Comparison of ENCODE assay signal across 1 cellular context in the genomic region with DNA sequence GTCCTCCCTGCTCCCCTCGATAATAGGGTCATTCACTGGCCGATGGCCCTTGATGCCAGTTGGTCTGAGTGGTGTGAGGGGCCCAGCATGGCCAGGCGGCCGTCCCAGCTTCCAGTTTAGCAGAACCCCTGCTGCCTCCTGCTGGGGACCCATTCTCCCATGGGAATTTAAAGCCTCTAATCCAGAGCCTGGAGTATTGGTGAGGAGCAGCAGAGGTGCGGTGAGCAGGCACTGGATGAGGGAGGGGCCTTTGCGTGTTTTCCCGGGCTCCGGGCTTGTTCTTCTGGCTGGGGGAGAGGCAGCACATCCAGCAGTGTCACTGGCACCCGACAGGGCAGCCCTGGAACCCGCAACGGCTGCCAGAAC.
TF ChIP-seq lines count a peak whose summit lies in the region.

No MANE protein-coding gene starts in this region.

TF ChIP-seq in GM23338, 12 proteins besides CTCF, POLR2A, EP300 and RAD21 (continued from another document):
- TF ChIP-seq, protein P1, sequence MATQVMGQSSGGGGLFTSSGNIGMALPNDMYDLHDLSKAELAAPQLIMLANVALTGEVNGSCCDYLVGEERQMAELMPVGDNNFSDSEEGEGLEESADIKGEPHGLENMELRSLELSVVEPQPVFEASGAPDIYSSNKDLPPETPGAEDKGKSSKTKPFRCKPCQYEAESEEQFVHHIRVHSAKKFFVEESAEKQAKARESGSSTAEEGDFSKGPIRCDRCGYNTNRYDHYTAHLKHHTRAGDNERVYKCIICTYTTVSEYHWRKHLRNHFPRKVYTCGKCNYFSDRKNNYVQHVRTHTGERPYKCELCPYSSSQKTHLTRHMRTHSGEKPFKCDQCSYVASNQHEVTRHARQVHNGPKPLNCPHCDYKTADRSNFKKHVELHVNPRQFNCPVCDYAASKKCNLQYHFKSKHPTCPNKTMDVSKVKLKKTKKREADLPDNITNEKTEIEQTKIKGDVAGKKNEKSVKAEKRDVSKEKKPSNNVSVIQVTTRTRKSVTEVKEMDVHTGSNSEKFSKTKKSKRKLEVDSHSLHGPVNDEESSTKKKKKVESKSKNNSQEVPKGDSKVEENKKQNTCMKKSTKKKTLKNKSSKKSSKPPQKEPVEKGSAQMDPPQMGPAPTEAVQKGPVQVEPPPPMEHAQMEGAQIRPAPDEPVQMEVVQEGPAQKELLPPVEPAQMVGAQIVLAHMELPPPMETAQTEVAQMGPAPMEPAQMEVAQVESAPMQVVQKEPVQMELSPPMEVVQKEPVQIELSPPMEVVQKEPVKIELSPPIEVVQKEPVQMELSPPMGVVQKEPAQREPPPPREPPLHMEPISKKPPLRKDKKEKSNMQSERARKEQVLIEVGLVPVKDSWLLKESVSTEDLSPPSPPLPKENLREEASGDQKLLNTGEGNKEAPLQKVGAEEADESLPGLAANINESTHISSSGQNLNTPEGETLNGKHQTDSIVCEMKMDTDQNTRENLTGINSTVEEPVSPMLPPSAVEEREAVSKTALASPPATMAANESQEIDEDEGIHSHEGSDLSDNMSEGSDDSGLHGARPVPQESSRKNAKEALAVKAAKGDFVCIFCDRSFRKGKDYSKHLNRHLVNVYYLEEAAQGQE (IDR thresholded peaks at IDR 0.05; ENCODE audit: unreplicated experiment), result no peak
- no peak for TF ChIP-seq EZH2 (IDR thresholded peaks at IDR 0.05; ENCODE audit: low read depth, unreplicated experiment)
- no peak for TF ChIP-seq JUNB (IDR thresholded peaks at IDR 0.05; ENCODE audit: unreplicated experiment)
- no peak for TF ChIP-seq STAT1 (IDR thresholded peaks at IDR 0.05; ENCODE audit: unreplicated experiment)
- TF ChIP-seq, protein P2, sequence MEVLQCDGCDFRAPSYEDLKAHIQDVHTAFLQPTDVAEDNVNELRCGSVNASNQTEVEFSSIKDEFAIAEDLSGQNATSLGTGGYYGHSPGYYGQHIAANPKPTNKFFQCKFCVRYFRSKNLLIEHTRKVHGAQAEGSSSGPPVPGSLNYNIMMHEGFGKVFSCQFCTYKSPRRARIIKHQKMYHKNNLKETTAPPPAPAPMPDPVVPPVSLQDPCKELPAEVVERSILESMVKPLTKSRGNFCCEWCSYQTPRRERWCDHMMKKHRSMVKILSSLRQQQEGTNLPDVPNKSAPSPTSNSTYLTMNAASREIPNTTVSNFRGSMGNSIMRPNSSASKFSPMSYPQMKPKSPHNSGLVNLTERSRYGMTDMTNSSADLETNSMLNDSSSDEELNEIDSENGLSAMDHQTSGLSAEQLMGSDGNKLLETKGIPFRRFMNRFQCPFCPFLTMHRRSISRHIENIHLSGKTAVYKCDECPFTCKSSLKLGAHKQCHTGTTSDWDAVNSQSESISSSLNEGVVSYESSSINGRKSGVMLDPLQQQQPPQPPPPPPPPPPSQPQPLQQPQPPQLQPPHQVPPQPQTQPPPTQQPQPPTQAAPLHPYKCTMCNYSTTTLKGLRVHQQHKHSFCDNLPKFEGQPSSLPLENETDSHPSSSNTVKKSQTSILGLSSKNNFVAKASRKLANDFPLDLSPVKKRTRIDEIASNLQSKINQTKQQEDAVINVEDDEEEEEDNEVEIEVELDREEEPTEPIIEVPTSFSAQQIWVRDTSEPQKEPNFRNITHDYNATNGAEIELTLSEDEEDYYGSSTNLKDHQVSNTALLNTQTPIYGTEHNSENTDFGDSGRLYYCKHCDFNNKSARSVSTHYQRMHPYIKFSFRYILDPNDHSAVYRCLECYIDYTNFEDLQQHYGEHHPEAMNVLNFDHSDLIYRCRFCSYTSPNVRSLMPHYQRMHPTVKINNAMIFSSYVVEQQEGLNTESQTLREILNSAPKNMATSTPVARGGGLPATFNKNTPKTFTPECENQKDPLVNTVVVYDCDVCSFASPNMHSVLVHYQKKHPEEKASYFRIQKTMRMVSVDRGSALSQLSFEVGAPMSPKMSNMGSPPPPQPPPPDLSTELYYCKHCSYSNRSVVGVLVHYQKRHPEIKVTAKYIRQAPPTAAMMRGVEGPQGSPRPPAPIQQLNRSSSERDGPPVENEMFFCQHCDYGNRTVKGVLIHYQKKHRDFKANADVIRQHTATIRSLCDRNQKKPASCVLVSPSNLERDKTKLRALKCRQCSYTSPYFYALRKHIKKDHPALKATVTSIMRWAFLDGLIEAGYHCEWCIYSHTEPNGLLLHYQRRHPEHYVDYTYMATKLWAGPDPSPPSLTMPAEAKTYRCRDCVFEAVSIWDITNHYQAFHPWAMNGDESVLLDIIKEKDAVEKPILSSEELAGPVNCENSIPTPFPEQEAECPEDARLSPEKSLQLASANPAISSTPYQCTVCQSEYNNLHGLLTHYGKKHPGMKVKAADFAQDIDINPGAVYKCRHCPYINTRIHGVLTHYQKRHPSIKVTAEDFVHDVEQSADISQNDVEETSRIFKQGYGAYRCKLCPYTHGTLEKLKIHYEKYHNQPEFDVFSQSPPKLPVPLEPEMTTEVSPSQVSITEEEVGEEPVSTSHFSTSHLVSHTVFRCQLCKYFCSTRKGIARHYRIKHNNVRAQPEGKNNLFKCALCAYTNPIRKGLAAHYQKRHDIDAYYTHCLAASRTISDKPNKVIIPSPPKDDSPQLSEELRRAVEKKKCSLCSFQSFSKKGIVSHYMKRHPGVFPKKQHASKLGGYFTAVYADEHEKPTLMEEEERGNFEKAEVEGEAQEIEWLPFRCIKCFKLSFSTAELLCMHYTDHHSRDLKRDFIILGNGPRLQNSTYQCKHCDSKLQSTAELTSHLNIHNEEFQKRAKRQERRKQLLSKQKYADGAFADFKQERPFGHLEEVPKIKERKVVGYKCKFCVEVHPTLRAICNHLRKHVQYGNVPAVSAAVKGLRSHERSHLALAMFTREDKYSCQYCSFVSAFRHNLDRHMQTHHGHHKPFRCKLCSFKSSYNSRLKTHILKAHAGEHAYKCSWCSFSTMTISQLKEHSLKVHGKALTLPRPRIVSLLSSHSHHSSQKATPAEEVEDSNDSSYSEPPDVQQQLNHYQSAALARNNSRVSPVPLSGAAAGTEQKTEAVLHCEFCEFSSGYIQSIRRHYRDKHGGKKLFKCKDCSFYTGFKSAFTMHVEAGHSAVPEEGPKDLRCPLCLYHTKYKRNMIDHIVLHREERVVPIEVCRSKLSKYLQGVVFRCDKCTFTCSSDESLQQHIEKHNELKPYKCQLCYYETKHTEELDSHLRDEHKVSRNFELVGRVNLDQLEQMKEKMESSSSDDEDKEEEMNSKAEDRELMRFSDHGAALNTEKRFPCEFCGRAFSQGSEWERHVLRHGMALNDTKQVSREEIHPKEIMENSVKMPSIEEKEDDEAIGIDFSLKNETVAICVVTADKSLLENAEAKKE (CRISPR knock-in tag; IDR thresholded peaks at IDR 0.05), result no peak
- no peak for TF ChIP-seq NANOG (IDR thresholded peaks at IDR 0.05; ENCODE audit: borderline replicate concordance)
- no peak for TF ChIP-seq ZNF331 (CRISPR knock-in tag; IDR thresholded peaks at IDR 0.05; ENCODE audit: low read depth)
- no peak for TF ChIP-seq EZH2phosphoT487 (IDR thresholded peaks at IDR 0.05; ENCODE audit: unreplicated experiment)
- no peak for TF ChIP-seq CREB1 (CRISPR knock-in tag; IDR thresholded peaks at IDR 0.05; ENCODE audit: low read depth)
- no peak for TF ChIP-seq POLR2AphosphoS5 (IDR thresholded peaks at IDR 0.05; ENCODE audit: low read depth)
- no peak for TF ChIP-seq ZNF114 (CRISPR knock-in tag; IDR thresholded peaks at IDR 0.05)
